Comparison of ENCODE assay signal across 8 cellular contexts in genomic region chr20:34083137-34083536, GRCh38. TPM values are rescaled to one million over a fixed set of nuclear protein-coding genes. Genes with fewer than 3 reads are reported as not detected.
DNase-seq lines count a peak whose midpoint lies in the region; ATAC-seq and TF ChIP-seq lines count a peak whose summit lies in the region.

No MANE protein-coding gene starts in this region.

- no peaks in the 10 kb centered on the region for H3K9me3 Mint-ChIP-seq in activated CD4-positive, alpha-beta T cell treated with anti-CD3 and anti-CD28 coated beads for 36 hours (ENCODE audit: low read depth)

- ATAC-seq in RWPE2 (ENCODE audit: low read depth) (peak; percentile 83), HG03354 (IDR thresholded peaks at IDR 0.05; ENCODE audit: poor library complexity, severe bottlenecking, unreplicated experiment) (no peak), GM21619 (IDR thresholded peaks at IDR 0.05; ENCODE audit: unreplicated experiment) (no peak)
- no peak for ATAC-seq in activated CD4-positive, alpha-beta T cell treated with anti-CD3 and anti-CD28 coated beads for 36 hours

- H3K4me3 Mint-ChIP-seq in activated CD4-positive, alpha-beta T cell treated with anti-CD3 and anti-CD28 coated beads for 36 hours = no peak overlapping the region

- H3K4me3 ChIP-seq in RWPE2 (ENCODE audit: severe bottlenecking) (no peak overlapping the region), retinal pigment epithelial cell (ENCODE audit: low read length) (no peak overlapping the region)

- peaks cover 39% of the 10 kb centered on the region for H3K36me3 Mint-ChIP-seq in activated CD4-positive, alpha-beta T cell treated with anti-CD3 and anti-CD28 coated beads for 36 hours (ENCODE audit: low read depth)

- peaks cover 15% of the 10 kb centered on the region for H3K4me1 ChIP-seq in RWPE2 (ENCODE audit: insufficient read depth, poor library complexity, severe bottlenecking)

- intact Hi-C loops in activated CD4-positive, alpha-beta T cell treated with anti-CD3 and anti-CD28 coated beads for 36 hours (cut with DNase I, micrococcal nuclease) = loop anchor here in 1 of 2 experiments (5.0 kb wide), 1 partner anchor 44 kb away; no protein-coding TSS in a partner anchor

- no peaks in the 10 kb centered on the region for H3K9me3 ChIP-seq in RWPE2 (ENCODE audit: severe bottlenecking)

- no peak overlapping the region for H3K27ac Mint-ChIP-seq in activated CD4-positive, alpha-beta T cell treated with anti-CD3 and anti-CD28 coated beads for 36 hours

- no peaks in the 10 kb centered on the region for H3K27me3 ChIP-seq in RWPE2 (ENCODE audit: insufficient read depth, poor library complexity, severe bottlenecking)

- CTCF ChIA-PET in activated CD4-positive, alpha-beta T cell treated with anti-CD3 and anti-CD28 coated beads for 36 hours (lab: Charles Lee) = interaction anchor here (1.0 to 2.7 kb wide), 4 partner anchors 11 to 25 kb away, joined by 4 to 11 read pairs (median 4); no protein-coding TSS in a partner anchor

- peaks cover 45% of the 10 kb centered on the region for H3K36me3 ChIP-seq in RWPE2 (ENCODE audit: low read depth)

- DNase-seq in GM03348 (ENCODE audit: low spot score) (peak; percentile 92), RWPE2 (ENCODE audit: low spot score) (peak; percentile 98), foreskin melanocyte (peak; percentile 37), retinal pigment epithelial cell (ENCODE audit: low read depth) (peak; percentile 94), HuH-7 (ENCODE audit: low spot score) (no peak)
- no peak for DNase-seq in activated CD4-positive, alpha-beta T cell treated with anti-CD3 and anti-CD28 coated beads for 36 hours

- peak; percentile 71 for TF ChIP-seq CTCF in RWPE2 (IDR thresholded peaks at IDR 0.05; ENCODE audit: poor library complexity, severe bottlenecking)
- TF ChIP-seq CTCF in retinal pigment epithelial cell (conservative IDR thresholded peaks at IDR 0.05; ENCODE audit: low read depth, low read length) = peak; percentile 42

- H3K4me1 Mint-ChIP-seq in activated CD4-positive, alpha-beta T cell treated with anti-CD3 and anti-CD28 coated beads for 36 hours = no peaks in the 10 kb centered on the region

- POLR2A ChIA-PET in activated CD4-positive, alpha-beta T cell treated with anti-CD3 and anti-CD28 coated beads for 36 hours (lab: Charles Lee) = no interaction called here

- H3K27ac ChIP-seq in RWPE2 (ENCODE audit: poor library complexity, severe bottlenecking) = peak overlapping the region; percentile 44

- H3K27me3 Mint-ChIP-seq in activated CD4-positive, alpha-beta T cell treated with anti-CD3 and anti-CD28 coated beads for 36 hours = no peaks in the 10 kb centered on the region

RNA-seq across cellular contexts. Expression of gene EIF2S2, which starts 28.9 kb away (rescaled TPM):
- 100 to 1,000 TPM; 179 to 187 TPM for total RNA-seq in activated CD4-positive, alpha-beta T cell treated with anti-CD3 and anti-CD28 coated beads for 36 hours

Comparison
In these comparisons a context has a peak if more than half of its experiments do, and no peak if none do; other contexts are left out.
1. DNase-seq: peak in GM03348 (single experiment), RWPE2 (single experiment), foreskin melanocyte (single experiment) and retinal pigment epithelial cell (single experiment); none in activated CD4-positive, alpha-beta T cell treated with anti-CD3 and anti-CD28 coated beads for 36 hours (single experiment) and HuH-7 (single experiment).